23 cellular contexts compared by ENCODE assay signal in genomic region chr17:47223460-47223859, GRCh38. TPM values are rescaled to one million over a fixed set of nuclear protein-coding genes. Genes with fewer than 3 reads are reported as not detected.
DNase-seq lines count a peak whose midpoint lies in the region; ATAC-seq and TF ChIP-seq lines count a peak whose summit lies in the region.
"Had no signal": no experiment of that assay in that cellular context is flagged by ENCODE, and none has a peak within 500 bp of the region (broad histone marks: within the 10 kb centered on the region; RNA-seq: fewer than 3 reads in every experiment).

No MANE protein-coding gene starts in this region.

- H2BK120ac ChIP-seq in IMR-90 (ENCODE audit: low read depth, low read length): peak overlapping the region; percentile 63

- 0 out of 2 replicates have a peak overlapping the region, but pooled peaks have one; percentile 31 for H3K23ac ChIP-seq in IMR-90 (ENCODE audit: low read depth, low read length)

- in situ Hi-C loops in IMR-90 (cut with MboI; ENCODE audit: low sequenced_read_pairs): loop anchor here (10.0 kb wide), 1 partner anchor 391 kb away; no protein-coding TSS in a partner anchor

- H3K4me1 ChIP-seq in IMR-90 (ENCODE audit: control insufficient read depth, insufficient read depth, low read length): peaks cover 17% of the 10 kb centered on the region
- peaks cover 15 to 39% of the 10 kb centered on the region in 2 donors for H3K4me1 ChIP-seq in ascending aorta
- H3K4me1 ChIP-seq in adrenal gland (replicated peaks in 1 of 2): peaks cover 6 to 22% of the 10 kb centered on the region in 2 donors

- H2AK5ac ChIP-seq in IMR-90 (ENCODE audit: low read depth, low read length): peak overlapping the region; percentile 82

- no peak overlapping the region for H3K9ac ChIP-seq in IMR-90 (ENCODE audit: low read depth, low read length)

- no peaks in the 10 kb centered on the region for H3K36me3 Mint-ChIP-seq in stimulated activated effector memory CD8-positive, alpha-beta T cell treated with anti-CD3 and anti-CD28 coated beads, Interleukin-12 subunit alpha, Interleukin-12 subunit beta, amount 100 ng/mL, for 72 hours
- H3K36me3 Mint-ChIP-seq: activated naive CD8-positive, alpha-beta T cell had no signal

- peak overlapping the region; percentile 26; the same call in 1 of the 2 replicates for H4K5ac ChIP-seq in IMR-90 (ENCODE audit: low read depth, low read length)

- no peak overlapping the region for H3K4me3 Mint-ChIP-seq in stimulated activated effector memory CD8-positive, alpha-beta T cell treated with anti-CD3 and anti-CD28 coated beads, Interleukin-12 subunit alpha, Interleukin-12 subunit beta, amount 100 ng/mL, for 72 hours
- H3K4me3 Mint-ChIP-seq: activated naive CD8-positive, alpha-beta T cell; activated T-helper 1 cell treated with anti-CD3 and anti-CD28 coated beads, Interleukin-12 subunit alpha, Interleukin-12 subunit beta, Interleukin-2, Interleukin-4 antibody, amounts not matched to agents 30 ng/mL and 10 ng/mL and 1 ng/mL, durations not matched to agents 14 hours and 24 hours and 36 hours; CD4-positive, alpha-beta T cell; HFFc6; nephron progenitor cell had no signal

- dilution Hi-C loops in IMR-90 (cut with HindIII; ENCODE audit: low sequenced_read_pairs, unreplicated experiment): no loop called here

- H2AFZ ChIP-seq in IMR-90 (replicated peaks; ENCODE audit: low read length, poor library complexity): no peak overlapping the region

- TF ChIP-seq CTCF in IMR-90 (conservative IDR thresholded peaks at IDR 0.05; ENCODE audit: low read depth, low read length) (no peak), ascending aorta (IDR thresholded peaks at IDR 0.05) (no peak), adrenal gland (IDR thresholded peaks at IDR 0.05) (no peak)

- H3K27me3 ChIP-seq in IMR-90 (ENCODE audit: control insufficient read depth, insufficient read depth, low read length): no peaks in the 10 kb centered on the region
- H3K27me3 ChIP-seq in ascending aorta: no peaks in the 10 kb centered on the region
- H3K27me3 ChIP-seq in adrenal gland: no peaks in the 10 kb centered on the region
- H3K27me3 ChIP-seq: body of pancreas, suprapubic skin had no signal

- 90% methylated on average over 2 of the region's 5 CpGs; no CpG with 5 or more reads in 1 of the 2 experiments for WGBS in IMR-90 (ENCODE audit: extremely low coverage in 2 of 2, insufficient read length in 1 of 2), 2 experiments
- WGBS in adrenal gland, 4 donors: 83 to 96% (median 91%) methylated on average over 5 of the region's 5 CpGs

- no peak for TF ChIP-seq RAD21 in IMR-90 (IDR thresholded peaks at IDR 0.05; ENCODE audit: low read length)

- POLR2A ChIA-PET in IMR-90 (lab: Charles Lee; ENCODE audit: unreplicated experiment): no interaction called here

- H3K36me3 ChIP-seq in IMR-90 (ENCODE audit: control insufficient read depth, insufficient read depth, low read length) (no peaks in the 10 kb centered on the region), ascending aorta (no peaks in the 10 kb centered on the region), adrenal gland (replicated peaks in 1 of 2) (no peaks in the 10 kb centered on the region)
- H3K36me3 ChIP-seq: suprapubic skin had no signal

- H3K4ac ChIP-seq in IMR-90 (ENCODE audit: low read depth, low read length): peak overlapping the region; percentile 66

- H2BK20ac ChIP-seq in IMR-90 (ENCODE audit: low read depth, low read length): peak overlapping the region; percentile 77; the same call in 1 of the 2 replicates

- H3K9me3 ChIP-seq in IMR-90 (ENCODE audit: control insufficient read depth, insufficient read depth, low read length) (no peaks in the 10 kb centered on the region), ascending aorta (no peaks in the 10 kb centered on the region), adrenal gland (replicated peaks in 1 of 3) (no peaks in the 10 kb centered on the region)
- H3K9me3 ChIP-seq: body of pancreas, suprapubic skin had no signal

- H4K20me1 ChIP-seq in IMR-90 (ENCODE audit: insufficient read depth, low read length): no peaks in the 10 kb centered on the region

- H3K4me3 ChIP-seq in IMR-90 (ENCODE audit: insufficient read depth, low read depth, low read length): no peak overlapping the region
- no peak overlapping the region for H3K4me3 ChIP-seq in ascending aorta
- H3K4me3 ChIP-seq in adrenal gland: no peak overlapping the region
- H3K4me3 ChIP-seq: body of pancreas, suprapubic skin had no signal

- no peak for DNase-seq in IMR-90
- no peak for DNase-seq in ascending aorta (ENCODE audit: low spot score in 2 of 2)
- DNase-seq in left lobe of liver (ENCODE audit: low spot score): no peak
- DNase-seq in stimulated activated effector memory CD8-positive, alpha-beta T cell treated with anti-CD3 and anti-CD28 coated beads, Interleukin-12 subunit alpha, Interleukin-12 subunit beta, amount 100 ng/mL, for 72 hours (ENCODE audit: low spot score in 2 of 2): no peak
- no peak for DNase-seq in COLO668 (lab: John Stamatoyannopoulos, UW; ENCODE audit: unreplicated experiment)
- no peak for DNase-seq in adrenal gland
- DNase-seq: activated CD4-positive, CD25-positive, alpha-beta regulatory T cell treated with anti-CD3 and anti-CD28 coated beads, Interleukin-2, amount 50 U/mL, for 72 hours; body of pancreas; CD4-positive, alpha-beta T cell; DMS53; HFFc6; hypothalamus; islet precursor cell; NCI-H1436; NCI-H524 treated with DMSO at 0.1 percent for 48 hours; nephron progenitor cell; stimulated activated CD8-positive, alpha-beta memory T cell treated with anti-CD3 and anti-CD28 coated beads, Interleukin-4, amount 100 ng/mL, for 48 hours had no signal

- peak overlapping the region; percentile 81 for H3K14ac ChIP-seq in IMR-90 (replicated peaks; ENCODE audit: low read depth, low read length)

- CTCF ChIA-PET in IMR-90 (lab: Yijun Ruan, JAX): no interaction called here

- ATAC-seq in IMR-90 (ENCODE audit: low read depth): no peak
- peak; percentile 61 for ATAC-seq in left lobe of liver
- no peak for ATAC-seq in stimulated activated effector memory CD8-positive, alpha-beta T cell treated with anti-CD3 and anti-CD28 coated beads, Interleukin-12 subunit alpha, Interleukin-12 subunit beta, amount 100 ng/mL, for 72 hours
- ATAC-seq in GM21576 (IDR thresholded peaks at IDR 0.05; ENCODE audit: unreplicated experiment): no peak
- ATAC-seq: body of pancreas had no signal

- H3K4me2 ChIP-seq in IMR-90 (ENCODE audit: low read depth, low read length): no peak overlapping the region

- H4K8ac ChIP-seq in IMR-90 (ENCODE audit: low read depth in 2 of 2, low read length in 2 of 2): peak overlapping the region; percentile 37 to 58; a peak in 2 of 4 replicates

- H3K18ac ChIP-seq in IMR-90 (ENCODE audit: low read depth, low read length): no peak overlapping the region; the same call in 1 of the 2 replicates

- peaks cover 4% of the 10 kb centered on the region for H3K9me1 ChIP-seq in IMR-90 (ENCODE audit: insufficient read depth, low read length)

- H2BK5ac ChIP-seq in IMR-90 (ENCODE audit: low read depth, low read length, poor library complexity, severe bottlenecking): no peak overlapping the region

- H3K27ac Mint-ChIP-seq in stimulated activated effector memory CD8-positive, alpha-beta T cell treated with anti-CD3 and anti-CD28 coated beads, Interleukin-12 subunit alpha, Interleukin-12 subunit beta, amount 100 ng/mL, for 72 hours: peak overlapping the region; percentile 3
- H3K27ac Mint-ChIP-seq: activated naive CD8-positive, alpha-beta T cell; activated T-helper 1 cell treated with anti-CD3 and anti-CD28 coated beads, Interleukin-12 subunit alpha, Interleukin-12 subunit beta, Interleukin-2, Interleukin-4 antibody, amounts not matched to agents 30 ng/mL and 10 ng/mL and 1 ng/mL, durations not matched to agents 14 hours and 24 hours and 36 hours; CD4-positive, alpha-beta T cell; nephron progenitor cell had no signal

- peak overlapping the region; percentile 90 for H2BK15ac ChIP-seq in IMR-90 (ENCODE audit: low read depth, low read length)

- no peaks in the 10 kb centered on the region for H3K9me3 Mint-ChIP-seq in stimulated activated effector memory CD8-positive, alpha-beta T cell treated with anti-CD3 and anti-CD28 coated beads, Interleukin-12 subunit alpha, Interleukin-12 subunit beta, amount 100 ng/mL, for 72 hours
- H3K9me3 Mint-ChIP-seq: CD4-positive, alpha-beta T cell; HFFc6 had no signal

- H3K4me1 Mint-ChIP-seq in stimulated activated effector memory CD8-positive, alpha-beta T cell treated with anti-CD3 and anti-CD28 coated beads, Interleukin-12 subunit alpha, Interleukin-12 subunit beta, amount 100 ng/mL, for 72 hours: peaks cover 42% of the 10 kb centered on the region

- TF ChIP-seq POLR2A in IMR-90 (IDR thresholded peaks at IDR 0.05; ENCODE audit: low read depth, low read length) (no peak), adrenal gland (IDR thresholded peaks at IDR 0.05) (no peak)

- no TSS peak for BruUV-seq in IMR-90 (replicated peaks; lab: Mats Ljungman, UMichigan)

- no peak overlapping the region for H3K27ac ChIP-seq in IMR-90 (ENCODE audit: insufficient read depth, low read length)
- peak overlapping the region; percentile 92 to 93 for H3K27ac ChIP-seq in ascending aorta
- no peak overlapping the region for H3K27ac ChIP-seq in adrenal gland
- H3K27ac ChIP-seq: body of pancreas, RWPE1, suprapubic skin had no signal

- intact Hi-C loops in IMR-90 (cut with micrococcal nuclease): no loop called here
- intact Hi-C loops in ascending aorta (cut with DNase I): loop anchor here (10.0 kb wide), 1 partner anchor 391 kb away; no protein-coding TSS in a partner anchor
- intact Hi-C loops in adrenal gland (cut with DNase I): no loop called here

- H4K91ac ChIP-seq in IMR-90 (ENCODE audit: insufficient read depth, low read depth, low read length): peak overlapping the region; percentile 58; the same call in 1 of the 2 replicates

- H3K79me1 ChIP-seq in IMR-90 (ENCODE audit: low read depth in 1 of 2, low read length in 2 of 2): peaks cover 0 to 6% of the 10 kb centered on the region in 2 experiments; a peak in 1 of 4 replicates

- no peak overlapping the region for H3K56ac ChIP-seq in IMR-90 (ENCODE audit: extremely low read depth, insufficient read depth, low read length)

- H2AK9ac ChIP-seq in IMR-90 (replicated peaks; ENCODE audit: low read depth, low read length, poor library complexity): no peak overlapping the region

RNA-seq across cellular contexts. Expression of gene MYL4, which starts 14.3 kb away (rescaled TPM):
- total RNA-seq in IMR-90 (2012; rRNA removed) (0.28 TPM in 1 of 2 replicates, not detected in the other), ascending aorta (not detected), left lobe of liver (not detected), adrenal gland (1 to 10 TPM in 1 of 8 donors, under 1 TPM in 2, not detected in 5; 0.36 to 1.8 (median 0.38) TPM)
- polyA plus RNA-seq in IMR-90 (2012; rRNA removed) (0.20 TPM in 1 of 2 replicates, not detected in the other), adrenal gland (1 to 10 TPM in 1 of 3 donors, under 1 TPM in 1, not detected in 1; 0.51 to 1.4 TPM)
- 0.14 TPM in 1 of 2 replicates, not detected in the other for polyA plus RNA-seq in IMR-90 (2012; cell fraction: cytosol; rRNA removed)
- 0.41 and 0.42 TPM in 2 replicates for polyA plus RNA-seq in IMR-90 (2012; cell fraction: nucleus; rRNA removed; ENCODE audit: low replicate concordance)
- total RNA-seq: activated T-helper 1 cell treated with anti-CD3 and anti-CD28 coated beads, Interleukin-12 subunit alpha, Interleukin-12 subunit beta, Interleukin-2, Interleukin-4 antibody, amounts not matched to agents 30 ng/mL and 10 ng/mL and 1 ng/mL, durations not matched to agents 14 hours and 24 hours and 36 hours; body of pancreas; CD4-positive, alpha-beta T cell; fibroblast of villous mesenchyme; HFFc6; suprapubic skin had no signal

RNA-seq across cellular contexts. Expression of gene ITGB3, which starts 30.2 kb away (rescaled TPM):
- total RNA-seq in IMR-90 (2012; rRNA removed) (14.4 and 17.6 TPM in 2 replicates), ascending aorta (71.3 TPM), left lobe of liver (5.0 TPM), adrenal gland (1 to 10 TPM in 6 of 8 donors, under 1 TPM in 2; 0.12 to 2.2 (median 1.6) TPM)
- polyA plus RNA-seq in IMR-90 (2012; rRNA removed) (9.0 and 9.8 TPM in 2 replicates), adrenal gland (under 1 TPM; 0.40 to 0.84 (median 0.64) TPM)
- 5.7 and 6.6 TPM in 2 replicates for polyA plus RNA-seq in IMR-90 (2012; cell fraction: cytosol; rRNA removed)
- polyA plus RNA-seq in IMR-90 (2012; cell fraction: nucleus; rRNA removed; ENCODE audit: low replicate concordance): 2.9 and 7.5 TPM in 2 replicates
- total RNA-seq: activated T-helper 1 cell treated with anti-CD3 and anti-CD28 coated beads, Interleukin-12 subunit alpha, Interleukin-12 subunit beta, Interleukin-2, Interleukin-4 antibody, amounts not matched to agents 30 ng/mL and 10 ng/mL and 1 ng/mL, durations not matched to agents 14 hours and 24 hours and 36 hours had no signal

RNA-seq across cellular contexts. Expression of gene CDC27, which starts 34.4 kb away (rescaled TPM):
- total RNA-seq in IMR-90 (2012; rRNA removed): 170 and 190 TPM in 2 replicates
- polyA plus RNA-seq in IMR-90 (2012; rRNA removed): 47.7 and 57.9 TPM in 2 replicates
- polyA plus RNA-seq in IMR-90 (2012; cell fraction: cytosol; rRNA removed): 12.3 and 13.8 TPM in 2 replicates
- 15.1 and 99.8 TPM in 2 replicates for polyA plus RNA-seq in IMR-90 (2012; cell fraction: nucleus; rRNA removed; ENCODE audit: low replicate concordance)
- 112 TPM for total RNA-seq in ascending aorta
- 29.3 TPM for total RNA-seq in left lobe of liver
- 100 to 1,000 TPM in 2 of 8 donors, 10 to 100 TPM in 6; 33.9 to 153 (median 75.9) TPM for total RNA-seq in adrenal gland
- 10 to 100 TPM; 13.5 to 74.0 (median 21.1) TPM for polyA plus RNA-seq in adrenal gland

Comparison
In these comparisons a context has a peak if more than half of its experiments do, and no peak if none do; other contexts are left out.
1. H3K27ac ChIP-seq: peak in ascending aorta (2 of 2); none in IMR-90 (single experiment) and adrenal gland (0 of 5).